Comparison of ENCODE assay signal across 15 cellular contexts in genomic region chr1:166908942-166909341, GRCh38. TPM values are rescaled to one million over a fixed set of nuclear protein-coding genes. Genes with fewer than 3 reads are reported as not detected.
DNase-seq lines count a peak whose midpoint lies in the region; TF ChIP-seq lines count a peak whose summit lies in the region.
"Had no signal": no experiment of that assay in that cellular context is flagged by ENCODE, and none has a peak within 500 bp of the region (broad histone marks: within the 10 kb centered on the region; RNA-seq: fewer than 3 reads in every experiment).

No MANE protein-coding gene starts in this region.

- H3K4me3 ChIP-seq in fibroblast of the aortic adventitia (ENCODE audit: low read depth, low read length) (no peak overlapping the region), H7 (ENCODE audit: insufficient read depth, low read depth, low read length) (no peak overlapping the region)

- no peaks in the 10 kb centered on the region for H3K36me3 ChIP-seq in H7 (replicated peaks; ENCODE audit: control insufficient read depth, insufficient read depth, low read length)

- no peaks in the 10 kb centered on the region; the same call in 1 of the 2 replicates for H3K27me3 ChIP-seq in H7 (ENCODE audit: control insufficient read depth, insufficient read depth, low read length)

- DNase-seq in Daoy (ENCODE audit: low read depth) (peak; percentile 32), NCI-H226 (peak; percentile 26), astrocyte of the hippocampus (ENCODE audit: low read depth, low spot score) (peak; percentile 35), fibroblast of the aortic adventitia (ENCODE audit: low read depth) (peak; percentile 30), H7 (no peak), HuH-7 (ENCODE audit: low spot score) (no peak), NAMALWA (ENCODE audit: low spot score) (no peak)
- DNase-seq in effector CD8-positive, alpha-beta T cell (lab: John Stamatoyannopoulos, UW), result no peak
- DNase-seq: C1 segment of cervical spinal cord, DMS 273 treated with DMSO at 0.1 percent for 48 hours, EL, NCI-H1417 treated with DMSO at 0.1 percent for 48 hours, NCI-H2029, NCI-H2171 treated with DMSO at 0.1 percent for 48 hours, NCI-H510A treated with DMSO at 0.1 percent for 48 hours had no signal

- no peak for TF ChIP-seq CTCF in fibroblast of the aortic adventitia (IDR thresholded peaks at IDR 0.05; ENCODE audit: insufficient read depth, low read length)

RNA-seq across cellular contexts. Expression of gene TADA1, which starts 32.9 kb away (rescaled TPM):
- 15.3 and 19.8 TPM in 2 replicates for total RNA-seq in Daoy (2014; rRNA removed; shearing (Covaris generic))
- 12.1 and 13.5 TPM in 2 replicates for total RNA-seq in fibroblast of the aortic adventitia (ENCODE audit: low replicate concordance)
- total RNA-seq in H7 (2014; rRNA removed; shearing (Covaris generic)), result 30.7 and 39.4 TPM in 2 replicates

Comparison
In these comparisons a context has a peak if more than half of its experiments do, and no peak if none do; other contexts are left out.
1. DNase-seq: peak in Daoy (single experiment), NCI-H226 (single experiment), astrocyte of the hippocampus (single experiment) and fibroblast of the aortic adventitia (single experiment); none in H7 (single experiment), effector CD8-positive, alpha-beta T cell (single experiment), HuH-7 (single experiment) and NAMALWA (single experiment).